Comparison of ENCODE assay signal across 23 cellular contexts in the genomic region with DNA sequence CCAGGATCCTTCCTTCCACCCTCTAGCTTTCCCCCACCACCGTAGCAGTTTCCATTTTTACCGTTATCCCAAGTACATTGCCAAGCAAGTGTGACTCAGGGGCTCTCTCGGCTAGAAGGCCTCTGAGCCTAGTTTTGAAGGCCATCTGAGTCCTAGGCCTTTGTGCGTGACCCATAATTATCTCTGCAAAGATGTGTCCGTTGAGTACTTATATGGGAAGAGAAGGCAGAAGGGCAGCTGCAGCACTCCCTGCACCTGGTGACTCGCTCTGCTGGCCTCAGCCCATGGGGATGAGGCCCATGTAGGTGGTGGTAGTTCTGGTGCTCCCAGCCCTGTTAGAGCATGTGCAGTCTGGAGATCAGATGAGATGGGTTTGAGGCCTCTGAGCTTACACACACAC.
DNase-seq lines count a peak whose midpoint lies in the region; ATAC-seq and TF ChIP-seq lines count a peak whose summit lies in the region.
"Had no signal": no experiment of that assay in that cellular context is flagged by ENCODE, and none has a peak within 500 bp of the region (broad histone marks: within the 10 kb centered on the region; RNA-seq: fewer than 3 reads in every experiment).

No MANE protein-coding gene starts in this region.

- H3K9me3 ChIP-seq in BLaER1 (peaks cover 29% of the 10 kb centered on the region), MG63 (peaks cover 5% of the 10 kb centered on the region; the same call in 1 of the 2 replicates), PC-3 (ENCODE audit: low read length) (no peaks in the 10 kb centered on the region)

- 0 out of 2 replicates have a peak overlapping the region, but pooled peaks have one; percentile 4 for H3K27ac ChIP-seq in BLaER1
- H3K27ac ChIP-seq in PC-3 (ENCODE audit: low read length): no peak overlapping the region
- H3K27ac ChIP-seq: neural progenitor cell, spleen had no signal

- H2AFZ ChIP-seq in PC-3 (ENCODE audit: low read length): no peak overlapping the region
- H2AFZ ChIP-seq: neural progenitor cell had no signal

- CTCF ChIA-PET in PC-3 (lab: Charles Lee): no interaction called here

- intact Hi-C loops in PC-3 (cut with micrococcal nuclease): no loop called here

- no peaks in the 10 kb centered on the region for H3K79me2 ChIP-seq in PC-3 (ENCODE audit: low read length)

- H3K27me3 Mint-ChIP-seq in chondrocyte (ENCODE audit: low read depth) (no peaks in the 10 kb centered on the region), nephron (ENCODE audit: low read depth) (no peaks in the 10 kb centered on the region)

- H3K9ac ChIP-seq in BLaER1 (no peak overlapping the region), PC-3 (ENCODE audit: low read length) (no peak overlapping the region)
- H3K9ac ChIP-seq: neural progenitor cell, SK-N-SH had no signal

- POLR2A ChIA-PET in PC-3 (lab: Charles Lee; ENCODE audit: unreplicated experiment): no interaction called here

- peak overlapping the region; percentile 41; the same call in 1 of the 2 replicates for H3K4me2 ChIP-seq in BLaER1
- H3K4me2 ChIP-seq in PC-3 (ENCODE audit: low read length): no peak overlapping the region
- H3K4me2 ChIP-seq: neural progenitor cell, SK-N-SH had no signal

- H3K4me1 Mint-ChIP-seq in chondrocyte (ENCODE audit: low read depth) (peaks cover 85% of the 10 kb centered on the region), nephron (peaks cover 43% of the 10 kb centered on the region)
- H3K4me1 Mint-ChIP-seq: brain; CD4-positive, alpha-beta memory T cell had no signal

- H3K27ac Mint-ChIP-seq in chondrocyte (ENCODE audit: unreplicated experiment): peak overlapping the region; percentile 83
- peak overlapping the region; percentile 93 to 98 (median 96) for H3K27ac Mint-ChIP-seq in nephron
- H3K27ac Mint-ChIP-seq: activated T-cell treated with anti-CD3 and anti-CD28 coated beads, Interleukin-2, amount 50 U/mL, for 72 hours; brain; CD4-positive, alpha-beta memory T cell; neural progenitor cell had no signal

- peaks cover 13% of the 10 kb centered on the region for H3K4me1 ChIP-seq in BLaER1
- H3K4me1 ChIP-seq in PC-3 (ENCODE audit: insufficient read depth, low read length): no peaks in the 10 kb centered on the region

- H3K36me3 ChIP-seq in BLaER1 (0 out of 2 replicates have a peak, but pooled peaks cover 5% of the 10 kb centered on the region), MG63 (no peaks in the 10 kb centered on the region), PC-3 (ENCODE audit: low read depth, low read length) (no peaks in the 10 kb centered on the region)
- H3K36me3 ChIP-seq: spleen had no signal

- no peak for TF ChIP-seq CTCF in chondrocyte (IDR thresholded peaks at IDR 0.05)
- TF ChIP-seq CTCF in nephron (IDR thresholded peaks at IDR 0.05; ENCODE audit: unreplicated experiment in 3 of 3): no peak
- TF ChIP-seq CTCF in PC-3 (conservative IDR thresholded peaks at IDR 0.05; ENCODE audit: low read depth, low read length): no peak

- no peaks in the 10 kb centered on the region for H3F3A ChIP-seq in PC-3 (ENCODE audit: low read length, unreplicated experiment)

- ATAC-seq in PC-3 (no peak), GM19324 (IDR thresholded peaks at IDR 0.05; ENCODE audit: low FRiP score, unreplicated experiment) (no peak)
- ATAC-seq: activated T-cell treated with anti-CD3 and anti-CD28 coated beads, Interleukin-2, amount 50 U/mL, for 72 hours; K562; Panc1 had no signal

- peaks cover 29% of the 10 kb centered on the region for H3K9me3 Mint-ChIP-seq in chondrocyte (ENCODE audit: low read depth)
- peaks cover 47% of the 10 kb centered on the region for H3K9me3 Mint-ChIP-seq in nephron

- H4K20me1 ChIP-seq in BLaER1 (no peaks in the 10 kb centered on the region), PC-3 (ENCODE audit: low read length) (no peaks in the 10 kb centered on the region)

- H3K36me3 Mint-ChIP-seq in chondrocyte (ENCODE audit: low read depth) (peaks cover 36% of the 10 kb centered on the region), nephron (ENCODE audit: low read depth) (peaks cover 46% of the 10 kb centered on the region)
- H3K36me3 Mint-ChIP-seq: CD4-positive, alpha-beta memory T cell had no signal

- no peak overlapping the region for H3K4me3 ChIP-seq in BLaER1
- H3K4me3 ChIP-seq in MG63: no peak overlapping the region
- no peak overlapping the region for H3K4me3 ChIP-seq in PC-3 (ENCODE audit: low read length)
- H3K4me3 ChIP-seq: K562, neural progenitor cell, spleen had no signal

- no peaks in the 10 kb centered on the region for H3K9me2 ChIP-seq in PC-3 (replicated peaks; ENCODE audit: low read length)
- H3K9me2 ChIP-seq: SK-N-SH had no signal

- DNase-seq in MG63: peak; percentile 17
- DNase-seq in chondrocyte (ENCODE audit: low spot score): no peak
- no peak for DNase-seq in PC-3
- DNase-seq in activated CD4-positive, alpha-beta T cell treated with anti-CD3 and anti-CD28 coated beads, Interleukin-2, amount 50 U/mL, for 1 hour: no peak
- no peak for DNase-seq in NCI-H2196 (lab: John Stamatoyannopoulos, UW; ENCODE audit: unreplicated experiment)
- DNase-seq: activated CD4-positive, CD25-positive, alpha-beta regulatory T cell; activated naive CD4-positive, alpha-beta T cell treated with anti-CD3 and anti-CD28 coated beads, Interleukin-2, amount 50 U/mL, for 16 hours; activated T-cell treated with anti-CD3 and anti-CD28 coated beads, Interleukin-2, amount 50 U/mL, for 72 hours; CD4-positive, alpha-beta memory T cell; DMS53; midbrain; NCI-H2107; NCI-H82; SK-N-SH; spleen; stimulated activated CD4-positive, alpha-beta T cell treated with anti-CD3 and anti-CD28 coated beads, Interleukin-4, amount 100 ng/mL, for 4 hours had no signal

- no TSS peak for BruUV-seq in PC-3 (replicated peaks; lab: Mats Ljungman, UMichigan)

- H3K27me3 ChIP-seq in BLaER1: no peaks in the 10 kb centered on the region
- no peaks in the 10 kb centered on the region for H3K27me3 ChIP-seq in MG63
- H3K27me3 ChIP-seq in PC-3 (ENCODE audit: low read length): no peaks in the 10 kb centered on the region
- H3K27me3 ChIP-seq: neural progenitor cell, spleen had no signal

- H3K4me3 Mint-ChIP-seq in chondrocyte (ENCODE audit: unreplicated experiment) (no peak overlapping the region), nephron (no peak overlapping the region)
- H3K4me3 Mint-ChIP-seq: activated T-cell treated with anti-CD3 and anti-CD28 coated beads, Interleukin-2, amount 50 U/mL, for 72 hours; brain; CD4-positive, alpha-beta memory T cell; neural progenitor cell had no signal
